ENCODE assay signal across 24 cellular contexts in the genomic region with DNA sequence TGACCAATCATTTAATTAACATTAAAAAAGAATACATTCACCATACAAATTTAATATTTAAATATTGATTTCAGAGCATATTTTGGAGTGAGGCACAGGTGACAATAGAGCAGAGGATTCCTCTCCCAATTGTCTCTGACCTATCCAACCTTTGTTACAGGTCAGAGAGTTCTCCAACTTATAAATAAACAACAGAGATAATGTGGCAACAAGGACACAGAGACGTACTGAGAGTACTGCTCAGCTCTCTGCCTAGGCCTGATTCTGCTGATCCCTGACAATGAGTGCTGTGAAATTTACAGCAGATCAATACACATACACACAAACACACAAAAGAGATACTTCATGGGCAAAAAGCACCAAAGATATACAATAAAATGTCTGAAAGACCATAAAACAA.
"Had no signal": no experiment of that assay in that cellular context is flagged by ENCODE, and none has a peak within 500 bp of the region (broad histone marks: within the 10 kb centered on the region; RNA-seq: fewer than 3 reads in every experiment).

No MANE protein-coding gene starts in this region.

- H3K27me3 Mint-ChIP-seq: activated CD8-positive, alpha-beta T cell treated with anti-CD3 and anti-CD28 coated beads for 36 hours; brain; natural killer cell treated with Interleukin-12 subunit alpha and Interleukin-12 subunit beta and Interleukin-15 and Interleukin-18, amount 100 ng/mL, for 72 hours; stimulated activated naive CD8-positive, alpha-beta T cell treated with anti-CD3 and anti-CD28 coated beads, Interleukin-15, Interleukin-2, amounts not matched to agents 100 ng/mL and 50 ng/mL, for 24 hours had no signal

- DNase-seq: activated CD4-positive, alpha-beta T cell treated with anti-CD3 and anti-CD28 coated beads for 48 hours; activated CD4-positive, CD25-positive, alpha-beta regulatory T cell; activated CD8-positive, alpha-beta T cell treated with anti-CD3 and anti-CD28 coated beads for 36 hours; activated naive CD4-positive, alpha-beta T cell treated with anti-CD3 and anti-CD28 coated beads for 36 hours; activated T-cell treated with anti-CD3 and anti-CD28 coated beads, Interleukin-2, amount 50 U/mL, for 4 hours; anterior cingulate cortex; central memory CD4-positive, alpha-beta T cell; colonic mucosa; erythroblast; foreskin melanocyte; head of caudate nucleus; kidney glomerular epithelial cell; nucleus accumbens; small intestine; stimulated activated CD4-positive, alpha-beta T cell treated with anti-CD3 and anti-CD28 coated beads, Interleukin-15, amount 100 ng/mL, for 24 hours; stimulated activated CD4-positive, alpha-beta T cell treated with anti-CD3 and anti-CD28 coated beads, Interleukin-2, amount 100 ng/mL, for 48 hours; T-helper 1 cell; T-helper 9 cell; upper lobe of right lung had no signal

- H3K36me3 ChIP-seq: colonic mucosa had no signal

- H3K4me1 ChIP-seq: colonic mucosa, upper lobe of right lung had no signal

- H3K4me3 ChIP-seq: colonic mucosa, lung, thoracic aorta, upper lobe of right lung had no signal

- H3K27ac ChIP-seq: colonic mucosa, thoracic aorta, upper lobe of right lung had no signal

- H3K9me3 Mint-ChIP-seq: activated CD8-positive, alpha-beta T cell treated with anti-CD3 and anti-CD28 coated beads for 36 hours; activated naive CD4-positive, alpha-beta T cell treated with anti-CD3 and anti-CD28 coated beads for 36 hours; activated T-cell treated with anti-CD3 and anti-CD28 coated beads, Interleukin-2, amount 50 U/mL, for 4 hours; brain; natural killer cell treated with Interleukin-12 subunit alpha and Interleukin-12 subunit beta and Interleukin-15 and Interleukin-18, amount 100 ng/mL, for 72 hours; stimulated activated naive CD8-positive, alpha-beta T cell treated with anti-CD3 and anti-CD28 coated beads, Interleukin-15, Interleukin-2, amounts not matched to agents 100 ng/mL and 50 ng/mL, for 24 hours had no signal

- H3K4me3 Mint-ChIP-seq: activated CD8-positive, alpha-beta T cell treated with anti-CD3 and anti-CD28 coated beads for 36 hours; activated naive CD4-positive, alpha-beta T cell treated with anti-CD3 and anti-CD28 coated beads for 36 hours; activated T-cell treated with anti-CD3 and anti-CD28 coated beads, Interleukin-2, amount 50 U/mL, for 4 hours; brain; natural killer cell treated with Interleukin-12 subunit alpha and Interleukin-12 subunit beta and Interleukin-15 and Interleukin-18, amount 100 ng/mL, for 72 hours; stimulated activated naive CD8-positive, alpha-beta T cell treated with anti-CD3 and anti-CD28 coated beads, Interleukin-15, Interleukin-2, amounts not matched to agents 100 ng/mL and 50 ng/mL, for 24 hours had no signal

- H3K27me3 ChIP-seq: colonic mucosa, upper lobe of right lung had no signal

- H3K9me3 ChIP-seq: colonic mucosa, thoracic aorta, upper lobe of right lung had no signal

- H3K27ac Mint-ChIP-seq: activated CD8-positive, alpha-beta T cell treated with anti-CD3 and anti-CD28 coated beads for 36 hours; activated naive CD4-positive, alpha-beta T cell treated with anti-CD3 and anti-CD28 coated beads for 36 hours; brain; natural killer cell treated with Interleukin-12 subunit alpha and Interleukin-12 subunit beta and Interleukin-15 and Interleukin-18, amount 100 ng/mL, for 72 hours; stimulated activated naive CD8-positive, alpha-beta T cell treated with anti-CD3 and anti-CD28 coated beads, Interleukin-15, Interleukin-2, amounts not matched to agents 100 ng/mL and 50 ng/mL, for 24 hours had no signal

- ATAC-seq: activated CD8-positive, alpha-beta T cell treated with anti-CD3 and anti-CD28 coated beads for 36 hours; activated T-cell treated with anti-CD3 and anti-CD28 coated beads, Interleukin-2, amount 50 U/mL, for 4 hours; natural killer cell treated with Interleukin-12 subunit alpha and Interleukin-12 subunit beta and Interleukin-15 and Interleukin-18, amount 100 ng/mL, for 72 hours; upper lobe of right lung had no signal

- H3K4me1 Mint-ChIP-seq: brain had no signal
